ENCODE assay signal across 9 cellular contexts in genomic region chr1:77832889-77833288, GRCh38. TPM values are rescaled to one million over a fixed set of nuclear protein-coding genes. Genes with fewer than 3 reads are reported as not detected.
A peak's percentile ranks its signal among the peaks of the same experiment; 100 is the strongest.
DNase-seq lines count a peak whose midpoint lies in the region; ATAC-seq and TF ChIP-seq lines count a peak whose summit lies in the region.
"Had no signal": no experiment of that assay in that cellular context is flagged by ENCODE, and none has a peak within 500 bp of the region (broad histone marks: within the 10 kb centered on the region; RNA-seq: fewer than 3 reads in every experiment).

No MANE protein-coding gene starts in this region.

- no peak overlapping the region for H3K27ac Mint-ChIP-seq in activated CD4-positive, alpha-beta memory T cell treated with anti-CD3 and anti-CD28 coated beads for 36 hours

- H3K9me3 Mint-ChIP-seq in activated CD4-positive, alpha-beta memory T cell treated with anti-CD3 and anti-CD28 coated beads for 36 hours = no peaks in the 10 kb centered on the region

- CTCF ChIA-PET in activated CD4-positive, alpha-beta memory T cell treated with anti-CD3 and anti-CD28 coated beads for 36 hours (lab: Charles Lee) = no interaction called here

- H3K4me3 ChIP-seq in adrenal gland = no peak overlapping the region
- peak overlapping the region in 1 of 12 donors; percentile 1 for H3K4me3 ChIP-seq in heart left ventricle
- H3K4me3 ChIP-seq in gastrocnemius medialis = peak overlapping the region in 2 of 4 donors; percentile 8 to 20
- H3K4me3 ChIP-seq: GM12878 had no signal

- intact Hi-C loops in adrenal gland (cut with DNase I) = no loop called here
- intact Hi-C loops in heart left ventricle (cut with DNase I) = loop anchor here in 9 of 10 donors (1.0 to 10.0 kb wide), 3 partner anchors 52 to 56 kb away; partner anchors contain the start of gene NEXN (in 9 of the 9)
- intact Hi-C loops in gastrocnemius medialis (cut with DNase I; ENCODE audit: low total_unique reads) = loop anchor here (1.0 kb wide), 2 partner anchors 56 to 171 kb away; partner anchors contain the start of gene DNAJB4
- intact Hi-C loops in activated CD4-positive, alpha-beta memory T cell treated with anti-CD3 and anti-CD28 coated beads for 36 hours (cut with micrococcal nuclease) = no loop called here

- no peak for TF ChIP-seq CTCF in adrenal gland (IDR thresholded peaks at IDR 0.05)
- no peak for TF ChIP-seq CTCF in heart left ventricle (IDR thresholded peaks at IDR 0.05)
- TF ChIP-seq CTCF in gastrocnemius medialis (IDR thresholded peaks at IDR 0.05 in 4 of 5, conservative IDR thresholded peaks at IDR 0.05 in 1 of 5) = no peak

- in situ Hi-C loops in gastrocnemius medialis (cut with MboI; ENCODE audit: low sequenced_read_pairs in 4 of 4) = loop anchor here in 3 of 4 donors (5.0 to 10.0 kb wide), 2 partner anchors 52 to 59 kb away; partner anchors contain the start of gene NEXN (in 2 of the 3)

- H3K27me3 ChIP-seq in adrenal gland (no peaks in the 10 kb centered on the region), heart left ventricle (no peaks in the 10 kb centered on the region), gastrocnemius medialis (no peaks in the 10 kb centered on the region)

- ATAC-seq in heart left ventricle (peak; percentile 81 to 94 (median 84)), gastrocnemius medialis (peak; percentile 72 to 81), GM18861 (IDR thresholded peaks at IDR 0.05; ENCODE audit: unreplicated experiment) (no peak)
- ATAC-seq: GM12878 had no signal

- TF ChIP-seq POLR2A in adrenal gland (IDR thresholded peaks at IDR 0.05) (no peak), heart left ventricle (IDR thresholded peaks at IDR 0.05) (no peak), gastrocnemius medialis (IDR thresholded peaks at IDR 0.05) (peak in 1 of 2 donors; percentile 16)

- peak overlapping the region in 4 of 5 donors; percentile 16 to 79 (median 42) for H3K27ac ChIP-seq in adrenal gland
- H3K27ac ChIP-seq in heart left ventricle = peak overlapping the region; percentile 86 to 98 (median 90)
- H3K27ac ChIP-seq in gastrocnemius medialis = peak overlapping the region; percentile 91 to 100 (median 97)

- H3K36me3 Mint-ChIP-seq in activated CD4-positive, alpha-beta memory T cell treated with anti-CD3 and anti-CD28 coated beads for 36 hours = peaks cover 5% of the 10 kb centered on the region

- no peaks in the 10 kb centered on the region for H3K27me3 Mint-ChIP-seq in activated CD4-positive, alpha-beta memory T cell treated with anti-CD3 and anti-CD28 coated beads for 36 hours

- H3K4me1 ChIP-seq in adrenal gland (replicated peaks in 1 of 2) (peaks cover 9 to 39% of the 10 kb centered on the region in 2 donors), heart left ventricle (peaks cover 5 to 74% (median 52%) of the 10 kb centered on the region in 12 donors), gastrocnemius medialis (peaks cover 77 to 87% of the 10 kb centered on the region in 2 donors)

- peaks cover 2% of the 10 kb centered on the region for H3K4me1 Mint-ChIP-seq in activated CD4-positive, alpha-beta memory T cell treated with anti-CD3 and anti-CD28 coated beads for 36 hours (ENCODE audit: low read depth)

- H3K9me3 ChIP-seq in adrenal gland (replicated peaks in 1 of 3) = no peaks in the 10 kb centered on the region
- H3K9me3 ChIP-seq in heart left ventricle = no peaks in the 10 kb centered on the region
- H3K9me3 ChIP-seq in gastrocnemius medialis = no peaks in the 10 kb centered on the region

- H3K36me3 ChIP-seq in adrenal gland (replicated peaks in 1 of 2) (no peaks in the 10 kb centered on the region), heart left ventricle (peaks cover 0 to 7% (median 0%) of the 10 kb centered on the region in 9 donors), gastrocnemius medialis (no peaks in the 10 kb centered on the region)

- POLR2A ChIA-PET in activated CD4-positive, alpha-beta memory T cell treated with anti-CD3 and anti-CD28 coated beads for 36 hours (lab: Charles Lee) = no interaction called here

- no peak overlapping the region for H3K4me3 Mint-ChIP-seq in activated CD4-positive, alpha-beta memory T cell treated with anti-CD3 and anti-CD28 coated beads for 36 hours

- DNase-seq in GM04504 (ENCODE audit: low read depth) (peak; percentile 90), adrenal gland (peak in 2 of 7 donors; percentile 21 to 40), heart left ventricle (peak in 2 of 5 donors; percentile 18 to 40), gastrocnemius medialis (peak; percentile 64 to 76), HuH-7.5 (ENCODE audit: low spot score) (no peak)
- no peak for DNase-seq in activated CD8-positive, alpha-beta memory T cell treated with anti-CD3 and anti-CD28 coated beads, Interleukin-2, amount 50 U/mL, for 4 hours
- DNase-seq in activated CD4-positive, alpha-beta memory T cell treated with anti-CD3 and anti-CD28 coated beads for 36 hours = no peak

RNA-seq across cellular contexts. Expression of gene MIGA1, which starts 53.4 kb away (rescaled TPM):
- 10 to 100 TPM in 7 of 8 donors, 1 to 10 TPM in 1; 9.6 to 24.2 (median 17.2) TPM for total RNA-seq in adrenal gland
- 10 to 100 TPM in 1 of 3 donors, 1 to 10 TPM in 2; 2.4 to 17.0 (median 2.7) TPM for polyA plus RNA-seq in adrenal gland
- 10 to 100 TPM in 5 of 9 donors, 1 to 10 TPM in 4; 8.1 to 14.1 (median 10.3) TPM for total RNA-seq in heart left ventricle
- polyA plus RNA-seq in heart left ventricle = 1 to 10 TPM; 2.6 to 6.0 TPM
- total RNA-seq in gastrocnemius medialis = 10 to 100 TPM; 15.0 to 21.7 (median 19.2) TPM
- total RNA-seq in activated CD4-positive, alpha-beta memory T cell treated with anti-CD3 and anti-CD28 coated beads for 36 hours = 1 to 10 TPM; 9.1 to 9.9 TPM

RNA-seq across cellular contexts. Expression of gene NEXN, which starts 55.5 kb away (rescaled TPM):
- 10 to 100 TPM in 5 of 8 donors, 1 to 10 TPM in 3; 6.5 to 24.2 (median 13.2) TPM for total RNA-seq in adrenal gland
- polyA plus RNA-seq in adrenal gland = 10 to 100 TPM; 19.2 to 50.6 (median 50.2) TPM
- total RNA-seq in heart left ventricle = 100 to 1,000 TPM; 224 to 470 (median 363) TPM
- 100 to 1,000 TPM; 430 to 935 TPM for polyA plus RNA-seq in heart left ventricle
- total RNA-seq in gastrocnemius medialis = 100 to 1,000 TPM; 105 to 297 (median 200) TPM
- under 1 TPM; 0.51 to 0.57 TPM for total RNA-seq in activated CD4-positive, alpha-beta memory T cell treated with anti-CD3 and anti-CD28 coated beads for 36 hours

Comparison
In these comparisons a context has a peak if more than half of its experiments do, and no peak if none do; other contexts are left out.
1. DNase-seq: peak in GM04504 (single experiment) and gastrocnemius medialis (2 of 2); none in activated CD8-positive, alpha-beta memory T cell treated with anti-CD3 and anti-CD28 coated beads, Interleukin-2, amount 50 U/mL, for 4 hours (single experiment), activated CD4-positive, alpha-beta memory T cell treated with anti-CD3 and anti-CD28 coated beads for 36 hours (single experiment) and HuH-7.5 (single experiment).
2. H3K27ac ChIP-seq: peak in every context shown above with its lines; median percentile 97 in gastrocnemius medialis; 90 in heart left ventricle; 42 in adrenal gland.
3. RNA of gene NEXN, which starts 55.5 kb away (total RNA-seq): 224 to 470 TPM in heart left ventricle, 105 to 297 TPM in gastrocnemius medialis and 6.5 to 24.2 TPM in adrenal gland; 0.51 to 0.57 TPM in activated CD4-positive, alpha-beta memory T cell treated with anti-CD3 and anti-CD28 coated beads for 36 hours; every median in the first group is over 4 times any median in the second.
4. intact Hi-C loops: an anchor here in heart left ventricle (1.0 to 10.0 kb wide) and gastrocnemius medialis (1.0 kb wide); none called in adrenal gland and activated CD4-positive, alpha-beta memory T cell treated with anti-CD3 and anti-CD28 coated beads for 36 hours.